15 cellular contexts compared by ENCODE assay signal in the genomic region with DNA sequence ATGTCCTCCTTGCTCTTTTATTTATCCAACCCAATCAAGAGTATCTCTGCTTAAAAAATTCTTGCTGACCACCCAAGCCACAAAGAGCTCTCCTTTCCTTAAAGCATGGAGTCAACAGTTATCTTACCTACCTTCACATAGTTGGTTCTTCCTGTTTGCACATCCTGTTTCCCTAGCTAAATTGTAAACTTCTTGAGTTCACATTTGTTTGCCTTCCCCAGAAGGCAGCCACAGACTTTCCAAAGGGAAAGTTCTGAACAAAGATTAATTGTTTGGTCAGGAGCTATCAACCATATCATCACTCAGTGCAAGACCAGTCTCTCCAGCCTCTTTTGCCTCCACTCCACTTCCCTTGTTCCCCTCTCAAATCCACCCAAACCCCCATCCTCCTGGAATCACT.
"Had no signal": no experiment of that assay in that cellular context is flagged by ENCODE, and none has a peak within 500 bp of the region (broad histone marks: within the 10 kb centered on the region; RNA-seq: fewer than 3 reads in every experiment).

No MANE protein-coding gene starts in this region.

- H3K4me3 Mint-ChIP-seq: activated naive CD8-positive, alpha-beta T cell; activated T-cell treated with anti-CD3 and anti-CD28 coated beads, Interleukin-2, amount 50 U/mL, for 24 hours; nephron progenitor cell; stimulated activated naive CD8-positive, alpha-beta T cell treated with anti-CD3 and anti-CD28 coated beads, Interleukin-15, amount 100 ng/mL, for 72 hours had no signal

- H3K27ac Mint-ChIP-seq: activated naive CD8-positive, alpha-beta T cell; activated T-cell treated with anti-CD3 and anti-CD28 coated beads, Interleukin-2, amount 50 U/mL, for 24 hours; stimulated activated naive CD8-positive, alpha-beta T cell treated with anti-CD3 and anti-CD28 coated beads, Interleukin-15, amount 100 ng/mL, for 72 hours had no signal

- H3K36me3 Mint-ChIP-seq: activated naive CD8-positive, alpha-beta T cell had no signal

- H3K4me1 Mint-ChIP-seq: stimulated activated naive CD8-positive, alpha-beta T cell treated with anti-CD3 and anti-CD28 coated beads, Interleukin-15, amount 100 ng/mL, for 72 hours had no signal

- FAIRE-seq: bronchial epithelial cell, endometrium had no signal

- H3K27me3 Mint-ChIP-seq: activated T-cell treated with anti-CD3 and anti-CD28 coated beads, Interleukin-2, amount 50 U/mL, for 24 hours had no signal

- DNase-seq: activated effector memory CD4-positive, alpha-beta T cell treated with Interleukin-2 at 50 U/mL for 16 hours; activated T-cell treated with anti-CD3 and anti-CD28 coated beads, Interleukin-2, amount 50 U/mL, for 24 hours; foreskin keratinocyte; heart left ventricle; left ventricle myocardium superior; nephron progenitor cell; stimulated activated CD4-positive, alpha-beta T cell treated with anti-CD3 and anti-CD28 coated beads, Interleukin-15, amount 100 ng/mL, for 24 hours; stimulated activated CD4-positive, alpha-beta T cell treated with anti-CD3 and anti-CD28 coated beads, Interleukin-4, amount 100 ng/mL, for 24 hours; stimulated activated naive CD8-positive, alpha-beta T cell treated with anti-CD3 and anti-CD28 coated beads, Interleukin-15, amount 100 ng/mL, for 72 hours; T-helper 2 cell; testis; upper lobe of right lung had no signal
